In the genomic region with DNA sequence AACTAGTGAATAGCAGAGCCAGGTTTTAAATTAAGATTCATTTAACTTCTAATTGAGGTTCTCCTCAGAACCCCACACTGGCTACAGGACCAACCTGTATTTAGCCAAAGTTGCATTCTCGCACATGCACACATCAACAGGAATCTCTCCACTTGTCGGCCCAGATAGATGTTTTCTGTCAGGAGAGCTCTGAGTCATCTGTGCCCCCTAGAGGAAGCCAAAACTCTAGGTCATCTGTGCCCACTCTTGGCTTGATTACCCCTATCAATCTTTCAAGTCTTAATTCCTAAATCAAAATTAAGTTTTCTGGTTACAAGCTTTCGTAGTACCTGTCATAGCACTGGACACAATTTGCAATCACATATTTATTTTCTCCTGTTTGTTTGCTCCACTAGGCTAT, we compare ENCODE assay signal across 18 cellular contexts.
DNase-seq lines count a peak whose midpoint lies in the region; ATAC-seq and TF ChIP-seq lines count a peak whose summit lies in the region.
"Had no signal": no experiment of that assay in that cellular context is flagged by ENCODE, and none has a peak within 500 bp of the region (broad histone marks: within the 10 kb centered on the region; RNA-seq: fewer than 3 reads in every experiment).

No MANE protein-coding gene starts in this region.

- peak overlapping the region; percentile 8 for H3K27ac Mint-ChIP-seq in stimulated activated naive CD8-positive, alpha-beta T cell treated with anti-CD3 and anti-CD28 coated beads, Interleukin-15, Interleukin-2, amounts not matched to agents 100 ng/mL and 50 ng/mL, for 24 hours
- no peak overlapping the region for H3K27ac Mint-ChIP-seq in stimulated activated naive CD8-positive, alpha-beta T cell treated with anti-CD3 and anti-CD28 coated beads, Interleukin-15, amount 100 ng/mL, for 72 hours
- H3K27ac Mint-ChIP-seq in effector memory CD8-positive, alpha-beta T cell, result no peak overlapping the region
- H3K27ac Mint-ChIP-seq in type B pancreatic cell, result no peak overlapping the region
- H3K27ac Mint-ChIP-seq: B cell; CD4-positive, alpha-beta T cell; T-helper 17 cell had no signal

- H3K4me1 Mint-ChIP-seq in stimulated activated naive CD8-positive, alpha-beta T cell treated with anti-CD3 and anti-CD28 coated beads, Interleukin-15, Interleukin-2, amounts not matched to agents 100 ng/mL and 50 ng/mL, for 24 hours (ENCODE audit: low read depth), result peaks cover 13% of the 10 kb centered on the region
- peaks cover 9% of the 10 kb centered on the region for H3K4me1 Mint-ChIP-seq in stimulated activated naive CD8-positive, alpha-beta T cell treated with anti-CD3 and anti-CD28 coated beads, Interleukin-15, amount 100 ng/mL, for 72 hours
- peaks cover 21% of the 10 kb centered on the region in 2 donors for H3K4me1 Mint-ChIP-seq in effector memory CD8-positive, alpha-beta T cell (ENCODE audit: low read depth in 2 of 2)
- no peaks in the 10 kb centered on the region for H3K4me1 Mint-ChIP-seq in type B pancreatic cell (ENCODE audit: unreplicated experiment)
- H3K4me1 Mint-ChIP-seq: B cell had no signal

- no peaks in the 10 kb centered on the region for H3K27me3 Mint-ChIP-seq in stimulated activated naive CD8-positive, alpha-beta T cell treated with anti-CD3 and anti-CD28 coated beads, Interleukin-15, Interleukin-2, amounts not matched to agents 100 ng/mL and 50 ng/mL, for 24 hours
- no peaks in the 10 kb centered on the region for H3K27me3 Mint-ChIP-seq in stimulated activated naive CD8-positive, alpha-beta T cell treated with anti-CD3 and anti-CD28 coated beads, Interleukin-15, amount 100 ng/mL, for 72 hours
- H3K27me3 Mint-ChIP-seq in effector memory CD8-positive, alpha-beta T cell, result no peaks in the 10 kb centered on the region
- H3K27me3 Mint-ChIP-seq in type B pancreatic cell, result no peaks in the 10 kb centered on the region
- H3K27me3 Mint-ChIP-seq: CD4-positive, alpha-beta T cell had no signal

- H3K36me3 Mint-ChIP-seq in stimulated activated naive CD8-positive, alpha-beta T cell treated with anti-CD3 and anti-CD28 coated beads, Interleukin-15, Interleukin-2, amounts not matched to agents 100 ng/mL and 50 ng/mL, for 24 hours (ENCODE audit: low read depth), result no peaks in the 10 kb centered on the region
- no peaks in the 10 kb centered on the region for H3K36me3 Mint-ChIP-seq in effector memory CD8-positive, alpha-beta T cell (ENCODE audit: insufficient read depth)
- no peaks in the 10 kb centered on the region for H3K36me3 Mint-ChIP-seq in type B pancreatic cell

- H3K9me3 Mint-ChIP-seq in stimulated activated naive CD8-positive, alpha-beta T cell treated with anti-CD3 and anti-CD28 coated beads, Interleukin-15, Interleukin-2, amounts not matched to agents 100 ng/mL and 50 ng/mL, for 24 hours, result peaks cover under 1% of the 10 kb centered on the region
- peaks cover 0 to 3% of the 10 kb centered on the region in 2 donors for H3K9me3 Mint-ChIP-seq in stimulated activated naive CD8-positive, alpha-beta T cell treated with anti-CD3 and anti-CD28 coated beads, Interleukin-15, amount 100 ng/mL, for 72 hours
- H3K9me3 Mint-ChIP-seq in effector memory CD8-positive, alpha-beta T cell, result peaks cover 0 to 2% of the 10 kb centered on the region in 2 donors
- no peaks in the 10 kb centered on the region for H3K9me3 Mint-ChIP-seq in type B pancreatic cell

- H3K4me3 Mint-ChIP-seq in stimulated activated naive CD8-positive, alpha-beta T cell treated with anti-CD3 and anti-CD28 coated beads, Interleukin-15, Interleukin-2, amounts not matched to agents 100 ng/mL and 50 ng/mL, for 24 hours, result no peak overlapping the region
- no peak overlapping the region for H3K4me3 Mint-ChIP-seq in stimulated activated naive CD8-positive, alpha-beta T cell treated with anti-CD3 and anti-CD28 coated beads, Interleukin-15, amount 100 ng/mL, for 72 hours
- H3K4me3 Mint-ChIP-seq in effector memory CD8-positive, alpha-beta T cell, result no peak overlapping the region
- H3K4me3 Mint-ChIP-seq in type B pancreatic cell, result no peak overlapping the region
- H3K4me3 Mint-ChIP-seq: B cell; CD4-positive, alpha-beta T cell; T-helper 17 cell had no signal

- no peak overlapping the region for H3K4me3 ChIP-seq in NB4 (ENCODE audit: low read depth, low read length)
- H3K4me3 ChIP-seq: MG63 had no signal

- ATAC-seq in stimulated activated naive CD8-positive, alpha-beta T cell treated with anti-CD3 and anti-CD28 coated beads, Interleukin-15, amount 100 ng/mL, for 72 hours, result no peak
- peak; percentile 32 for ATAC-seq in effector memory CD8-positive, alpha-beta T cell (replicated peaks)
- ATAC-seq: T-helper 17 cell had no signal

- no peak for DNase-seq in stimulated activated naive CD8-positive, alpha-beta T cell treated with anti-CD3 and anti-CD28 coated beads, Interleukin-15, amount 100 ng/mL, for 72 hours
- DNase-seq in NB4 (ENCODE audit: low read depth), result no peak
- DNase-seq in effector memory CD8-positive, alpha-beta T cell, result no peak
- no peak for DNase-seq in AG20443 (ENCODE audit: low spot score)
- DNase-seq in type B pancreatic cell (ENCODE audit: extremely low spot score, unreplicated experiment), result no peak
- DNase-seq in DMS 273 (lab: John Stamatoyannopoulos, UW; ENCODE audit: unreplicated experiment), result no peak
- DNase-seq: Calu3; CD4-positive, alpha-beta T cell; DMS79; MG63; NCI-H1092 treated with DMSO at 0.1 percent for 48 hours; NCI-H1694; NCI-H2171; NCI-H446 treated with DMSO at 0.1 percent for 48 hours; SHP77 treated with DMSO at 0.1 percent for 48 hours; T-helper 17 cell had no signal

- TF ChIP-seq CTCF in NB4 (IDR thresholded peaks at IDR 0.05; ENCODE audit: low read depth, low read length) (peak; percentile 15), type B pancreatic cell (conservative IDR thresholded peaks at IDR 0.05) (no peak)

- no peak for TF ChIP-seq POLR2A in NB4 (IDR thresholded peaks at IDR 0.05; ENCODE audit: extremely low read depth, insufficient read length)
